Comparison of ENCODE assay signal across 8 cellular contexts in the genomic region with DNA sequence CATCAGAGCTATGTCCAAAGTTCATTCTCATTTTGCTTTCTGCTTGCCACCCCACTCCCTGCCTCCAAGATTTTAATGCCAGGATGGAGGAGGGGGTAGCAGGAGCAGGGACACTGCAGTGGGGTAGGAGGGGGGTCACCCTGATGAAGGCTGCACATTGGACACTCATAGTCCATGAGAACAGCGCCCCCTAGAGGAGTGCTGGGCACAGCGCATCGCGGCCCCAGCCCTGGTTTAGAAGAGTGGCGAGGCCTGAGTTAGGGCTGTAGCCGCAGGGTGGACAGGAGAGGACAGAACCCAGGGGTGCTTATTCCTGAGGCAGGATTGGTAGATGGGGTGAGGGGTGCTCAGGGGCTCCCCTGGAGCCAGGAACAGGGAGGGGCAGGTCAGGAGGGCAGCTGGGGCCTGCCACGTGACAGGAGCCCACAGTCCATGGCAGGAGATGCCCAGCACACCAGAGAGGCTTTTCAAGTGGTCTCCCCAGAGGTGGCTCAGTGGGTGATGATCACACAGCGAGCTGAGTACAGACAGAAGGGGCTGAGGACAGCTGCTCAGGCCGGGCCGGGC.
A peak's percentile ranks its signal among the peaks of the same experiment; 100 is the strongest.
DNase-seq lines count a peak whose midpoint lies in the region; ATAC-seq and TF ChIP-seq lines count a peak whose summit lies in the region.

No MANE protein-coding gene starts in this region.

- H3K27me3 ChIP-seq in uterus: no peaks in the 10 kb centered on the region

- H3K4me3 ChIP-seq in uterus: no peak overlapping the region

- no peaks in the 10 kb centered on the region for H3K36me3 ChIP-seq in uterus

- intact Hi-C loops in uterus (cut with DNase I; ENCODE audit: low total_unique reads): no loop called here

- H3K4me1 ChIP-seq in uterus: peaks cover 7 to 17% of the 10 kb centered on the region in 2 donors

- TF ChIP-seq CTCF in uterus (IDR thresholded peaks at IDR 0.05): peak; percentile 8 to 55 (median 34)

- DNase-seq in CD1c-positive myeloid dendritic cell (ENCODE audit: extremely low spot score): peak; percentile 57
- DNase-seq in HK-2 (ENCODE audit: unreplicated experiment): peak; percentile 52
- DNase-seq in activated CD8-positive, alpha-beta memory T cell treated with anti-CD3 and anti-CD28 coated beads, Interleukin-2, amount 50 U/mL, for 48 hours: peak; percentile 90
- DNase-seq in iPS-NIHi7 (ENCODE audit: extremely low spot score): peak; percentile 91
- DNase-seq in uterus: no peak
- no peak for DNase-seq in foreskin melanocyte
- no peak for DNase-seq in NCI-H1436 treated with DMSO at 0.1 percent for 48 hours (lab: John Stamatoyannopoulos, UW)

- H3K27ac ChIP-seq in uterus: peak overlapping the region; percentile 85 to 94

- no peaks in the 10 kb centered on the region for H3K9me3 ChIP-seq in uterus

- no peak for ATAC-seq in GM21529 (IDR thresholded peaks at IDR 0.05; ENCODE audit: unreplicated experiment)

- no peak for TF ChIP-seq POLR2A in uterus (IDR thresholded peaks at IDR 0.05)

Comparison
In these comparisons a context has a peak if more than half of its experiments do, and no peak if none do; other contexts are left out.
1. DNase-seq: peak in CD1c-positive myeloid dendritic cell (single experiment), HK-2 (single experiment), activated CD8-positive, alpha-beta memory T cell treated with anti-CD3 and anti-CD28 coated beads, Interleukin-2, amount 50 U/mL, for 48 hours (single experiment) and iPS-NIHi7 (single experiment); none in uterus (0 of 2), foreskin melanocyte (single experiment) and NCI-H1436 treated with DMSO at 0.1 percent for 48 hours (single experiment).